Comparison of ENCODE assay signal across 8 cellular contexts in genomic region chr2:202807431-202808138, GRCh38.
DNase-seq lines count a peak whose midpoint lies in the region; ATAC-seq, FAIRE-seq and TF ChIP-seq lines count a peak whose summit lies in the region.
"Not testable (repeated sequence)": the region's sequence is repeated elsewhere in the genome, so short reads cannot be mapped to it uniquely, and the experiment has no call there.

No MANE protein-coding gene starts in this region.

- peak overlapping the region; percentile 64 for H4K5ac ChIP-seq in IMR-90 (ENCODE audit: low read depth, low read length)

- H4K20me1 ChIP-seq in IMR-90 (ENCODE audit: insufficient read depth, low read length): not testable (repeated sequence)

- not testable (repeated sequence) for H3K4ac ChIP-seq in IMR-90 (ENCODE audit: low read depth, low read length)

- not testable (repeated sequence) for H3K9me3 ChIP-seq in IMR-90 (ENCODE audit: control insufficient read depth, insufficient read depth, low read length); pancreas; testis

- H3K27ac ChIP-seq in IMR-90 (ENCODE audit: insufficient read depth, low read length); pancreas: not testable (repeated sequence)
- peak overlapping the region; percentile 32 for H3K27ac ChIP-seq in layer of hippocampus (ENCODE audit: low read depth, low read length)
- peak overlapping the region in 1 of 2 donors; percentile 21 for H3K27ac ChIP-seq in testis

- TF ChIP-seq CTCF in Calu3 (IDR thresholded peaks at IDR 0.05; ENCODE audit: unreplicated experiment); IMR-90 (conservative IDR thresholded peaks at IDR 0.05; ENCODE audit: low read depth, low read length); bronchial epithelial cell (IDR thresholded peaks at IDR 0.05; ENCODE audit: insufficient read depth, low read length, severe bottlenecking); fibroblast of villous mesenchyme (IDR thresholded peaks at IDR 0.05; ENCODE audit: insufficient read depth, low read depth, low read length); pancreas (IDR thresholded peaks at IDR 0.05); testis (IDR thresholded peaks at IDR 0.05): not testable (repeated sequence)

- ATAC-seq in IMR-90 (ENCODE audit: low read depth) (peak; percentile 87), SK-N-SH treated with all-trans-retinoic acid at 6 μM for 48 hours (peak; percentile 95), pancreas (peak; percentile 93 to 99 (median 96))

- H2AK5ac ChIP-seq in IMR-90 (ENCODE audit: low read depth, low read length): not testable (repeated sequence)

- not testable (repeated sequence) for H3K4me3 Mint-ChIP-seq in Calu3 (ENCODE audit: low read depth, unreplicated experiment)

- H3K14ac ChIP-seq in IMR-90 (replicated peaks; ENCODE audit: low read depth, low read length): peak overlapping the region; percentile 69; the same call in 1 of the 2 replicates

- TF ChIP-seq RAD21 in IMR-90 (IDR thresholded peaks at IDR 0.05; ENCODE audit: low read length): not testable (repeated sequence)

- dilution Hi-C loops in IMR-90 (cut with HindIII; ENCODE audit: low sequenced_read_pairs, unreplicated experiment): not testable (repeated sequence)

- H2AK9ac ChIP-seq in IMR-90 (replicated peaks; ENCODE audit: low read depth, low read length, poor library complexity): peak overlapping the region; percentile 66

- POLR2A ChIA-PET in IMR-90 (lab: Charles Lee; ENCODE audit: unreplicated experiment): not testable (repeated sequence)

- intact Hi-C loops in Calu3 (cut with micrococcal nuclease; ENCODE audit: unreplicated experiment); IMR-90 (cut with micrococcal nuclease); pancreas (cut with DNase I); testis (cut with DNase I; ENCODE audit: low total_unique reads): not testable (repeated sequence)

- H3K27me3 ChIP-seq in IMR-90 (ENCODE audit: control insufficient read depth, insufficient read depth, low read length); bronchial epithelial cell (ENCODE audit: control insufficient read depth, insufficient read depth, low read length); layer of hippocampus (ENCODE audit: control insufficient read depth, insufficient read depth, low read length); pancreas; testis: not testable (repeated sequence)

- not testable (repeated sequence) for H2BK120ac ChIP-seq in IMR-90 (ENCODE audit: low read depth, low read length)

- not testable (repeated sequence) for H4K91ac ChIP-seq in IMR-90 (ENCODE audit: insufficient read depth, low read depth, low read length)

- not testable (repeated sequence) for H3K9ac ChIP-seq in IMR-90 (ENCODE audit: low read depth, low read length)

- H2AFZ ChIP-seq in IMR-90 (replicated peaks; ENCODE audit: low read length, poor library complexity): peak overlapping the region; percentile 62

- peak overlapping the region; percentile 60 for H2BK5ac ChIP-seq in IMR-90 (ENCODE audit: low read depth, low read length, poor library complexity, severe bottlenecking)

- not testable (repeated sequence) for BruUV-seq in Calu3 (replicated peaks; lab: Mats Ljungman, UMichigan); IMR-90 (replicated peaks; lab: Mats Ljungman, UMichigan)

- not testable (repeated sequence) for H3K9me3 Mint-ChIP-seq in Calu3 (ENCODE audit: low read depth, unreplicated experiment)

- peaks cover 10% of the 10 kb centered on the region for H3K4me1 Mint-ChIP-seq in Calu3 (ENCODE audit: low read depth, unreplicated experiment)

- H3K36me3 ChIP-seq in IMR-90 (ENCODE audit: control insufficient read depth, insufficient read depth, low read length); bronchial epithelial cell (ENCODE audit: control insufficient read depth, insufficient read depth, low read length); pancreas; testis (ENCODE audit: low read depth, missing control alignments): not testable (repeated sequence)

- H3K18ac ChIP-seq in IMR-90 (ENCODE audit: low read depth, low read length): peak overlapping the region; percentile 43; the same call in 1 of the 2 replicates

- FAIRE-seq in bronchial epithelial cell (lab: Jason Lieb, UNC): peak; percentile 68
- not testable (repeated sequence) for FAIRE-seq in pancreas (lab: Jason Lieb, UNC)

- not testable (repeated sequence) for H3K23ac ChIP-seq in IMR-90 (ENCODE audit: low read depth, low read length)

- H3K79me1 ChIP-seq in IMR-90 (ENCODE audit: low read depth in 1 of 2, low read length in 2 of 2): not testable (repeated sequence)

- WGBS in IMR-90 (ENCODE audit: extremely low coverage in 2 of 2, insufficient read length in 1 of 2), 2 experiments: no CpG with 5 or more reads among the region's 1 CpG
- WGBS in pancreas, 2 donors: 90 to 99% methylated on average over 1 of the region's 1 CpG
- WGBS in testis, 2 donors: 100% methylated on average over 1 of the region's 1 CpG

- not testable (repeated sequence) for H3K4me1 ChIP-seq in IMR-90 (ENCODE audit: control insufficient read depth, insufficient read depth, low read length); pancreas; testis

- not testable (repeated sequence) for H3K9me1 ChIP-seq in IMR-90 (ENCODE audit: insufficient read depth, low read length)

- H4K8ac ChIP-seq in IMR-90 (ENCODE audit: low read depth in 2 of 2, low read length in 2 of 2): peak overlapping the region in 1 of 2 experiments; percentile 17; a peak in 1 of 4 replicates

- H3K27me3 Mint-ChIP-seq in Calu3 (ENCODE audit: unreplicated experiment): not testable (repeated sequence)

- peak; percentile 67 for DNase-seq in Calu3
- peak; percentile 74 for DNase-seq in IMR-90
- DNase-seq in bronchial epithelial cell (ENCODE audit: low read depth): peak; percentile 96
- DNase-seq in fibroblast of villous mesenchyme (ENCODE audit: low read depth): peak; percentile 93
- DNase-seq in pancreas: peak; percentile 63 to 92 (median 68)
- DNase-seq in testis: peak; percentile 87

- in situ Hi-C loops in IMR-90 (cut with MboI; ENCODE audit: low sequenced_read_pairs): not testable (repeated sequence)

- H3K36me3 Mint-ChIP-seq in Calu3 (ENCODE audit: insufficient read depth, unreplicated experiment): not testable (repeated sequence)

- not testable (repeated sequence) for H3K4me3 ChIP-seq in IMR-90 (ENCODE audit: insufficient read depth, low read depth, low read length); bronchial epithelial cell (ENCODE audit: low read depth, low read length); fibroblast of villous mesenchyme (ENCODE audit: low read depth, low read length); pancreas; testis

- H3K56ac ChIP-seq in IMR-90 (ENCODE audit: extremely low read depth, insufficient read depth, low read length): not testable (repeated sequence)

- 0 out of 2 replicates have a peak overlapping the region, but pooled peaks have one; percentile 9 for H2BK20ac ChIP-seq in IMR-90 (ENCODE audit: low read depth, low read length)

- H3K4me2 ChIP-seq in IMR-90 (ENCODE audit: low read depth, low read length): not testable (repeated sequence)

- peak overlapping the region; percentile 66 for H3K27ac Mint-ChIP-seq in Calu3 (ENCODE audit: unreplicated experiment)

- not testable (repeated sequence) for H2BK15ac ChIP-seq in IMR-90 (ENCODE audit: low read depth, low read length)

- TF ChIP-seq POLR2A in IMR-90 (IDR thresholded peaks at IDR 0.05; ENCODE audit: low read depth, low read length); testis (IDR thresholded peaks at IDR 0.05): not testable (repeated sequence)

- CTCF ChIA-PET in Calu3 (lab: Charles Lee): interaction anchor here (0.6 to 2.2 kb wide), 2 partner anchors 219 to 262 kb away, joined by 3 to 7 read pairs; no protein-coding TSS in a partner anchor
- CTCF ChIA-PET in IMR-90 (lab: Yijun Ruan, JAX): interaction anchor here (0.5 to 0.7 kb wide), 2 partner anchors 11 to 163 kb away, joined by 3 read pairs; no protein-coding TSS in a partner anchor

TF ChIP-seq in IMR-90, 13 proteins besides CTCF, POLR2A, EP300 and RAD21:
- TF ChIP-seq, protein P1, sequence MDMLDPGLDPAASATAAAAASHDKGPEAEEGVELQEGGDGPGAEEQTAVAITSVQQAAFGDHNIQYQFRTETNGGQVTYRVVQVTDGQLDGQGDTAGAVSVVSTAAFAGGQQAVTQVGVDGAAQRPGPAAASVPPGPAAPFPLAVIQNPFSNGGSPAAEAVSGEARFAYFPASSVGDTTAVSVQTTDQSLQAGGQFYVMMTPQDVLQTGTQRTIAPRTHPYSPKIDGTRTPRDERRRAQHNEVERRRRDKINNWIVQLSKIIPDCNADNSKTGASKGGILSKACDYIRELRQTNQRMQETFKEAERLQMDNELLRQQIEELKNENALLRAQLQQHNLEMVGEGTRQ (IDR thresholded peaks at IDR 0.05; ENCODE audit: low read depth, low read length): peak; percentile 52; the same call in 1 of the 2 replicates
